ENCODE assay signal across 1 cellular context in the genomic region with DNA sequence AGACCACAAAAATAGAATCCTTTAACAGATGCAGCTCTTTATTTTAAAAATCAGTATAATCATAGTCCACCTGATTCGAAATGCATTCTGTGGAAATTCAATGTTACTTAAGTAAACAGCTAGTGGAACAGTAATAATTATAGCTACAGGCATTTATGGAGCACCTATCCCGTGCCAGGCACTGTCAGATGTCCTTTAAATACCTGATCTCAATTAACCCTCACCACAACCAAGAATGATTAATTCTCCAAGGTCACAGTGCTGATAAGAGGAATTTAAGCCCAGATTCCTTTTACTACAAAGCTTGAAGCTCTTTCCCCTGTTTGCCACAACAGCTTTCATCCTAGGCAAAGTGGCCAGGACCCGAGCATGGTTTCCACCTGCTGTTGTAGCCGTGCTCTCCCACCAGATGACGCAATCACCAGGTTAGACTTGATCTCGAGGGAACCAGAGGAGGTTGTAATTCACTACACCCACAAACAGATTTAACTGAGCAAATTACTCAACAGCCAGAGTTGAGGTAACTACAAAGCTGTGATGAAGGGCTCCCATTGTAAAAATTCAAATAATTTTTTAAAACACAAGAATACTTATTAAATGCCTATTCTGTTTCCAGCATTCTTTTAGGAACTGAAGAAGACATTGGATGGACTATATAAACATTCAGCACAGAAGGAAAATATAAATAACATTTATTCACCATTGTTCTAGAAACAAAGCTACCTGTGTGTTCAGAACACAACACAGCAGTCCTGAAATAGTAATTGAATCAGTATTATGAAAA.
TF ChIP-seq lines count a peak whose summit lies in the region.

No MANE protein-coding gene starts in this region.

TF ChIP-seq in endothelial cell of umbilical vein, 7 proteins besides CTCF, POLR2A, EP300 and RAD21 (continued from another document):
- TF ChIP-seq EZH2 (IDR thresholded peaks at IDR 0.05; ENCODE audit: borderline replicate concordance, low read depth, low read length, severe bottlenecking) (no peak), FOS (IDR thresholded peaks at IDR 0.05; ENCODE audit: borderline replicate concordance, insufficient read depth, low read length) (no peak), GATA2 (IDR thresholded peaks at IDR 0.05; ENCODE audit: insufficient read depth, insufficient read length, low read depth, low read length) (no peak), MYC (IDR thresholded peaks at IDR 0.05; ENCODE audit: low read depth, low read length) (no peak), JUN (IDR thresholded peaks at IDR 0.05; ENCODE audit: borderline replicate concordance, insufficient read depth, insufficient read length, low read depth) (no peak)
- TF ChIP-seq, protein P1, sequence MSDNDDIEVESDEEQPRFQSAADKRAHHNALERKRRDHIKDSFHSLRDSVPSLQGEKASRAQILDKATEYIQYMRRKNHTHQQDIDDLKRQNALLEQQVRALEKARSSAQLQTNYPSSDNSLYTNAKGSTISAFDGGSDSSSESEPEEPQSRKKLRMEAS (IDR thresholded peaks at IDR 0.05; ENCODE audit: insufficient read depth, insufficient read length) = no peak
